Comparison of ENCODE assay signal across 8 cellular contexts in the genomic region with DNA sequence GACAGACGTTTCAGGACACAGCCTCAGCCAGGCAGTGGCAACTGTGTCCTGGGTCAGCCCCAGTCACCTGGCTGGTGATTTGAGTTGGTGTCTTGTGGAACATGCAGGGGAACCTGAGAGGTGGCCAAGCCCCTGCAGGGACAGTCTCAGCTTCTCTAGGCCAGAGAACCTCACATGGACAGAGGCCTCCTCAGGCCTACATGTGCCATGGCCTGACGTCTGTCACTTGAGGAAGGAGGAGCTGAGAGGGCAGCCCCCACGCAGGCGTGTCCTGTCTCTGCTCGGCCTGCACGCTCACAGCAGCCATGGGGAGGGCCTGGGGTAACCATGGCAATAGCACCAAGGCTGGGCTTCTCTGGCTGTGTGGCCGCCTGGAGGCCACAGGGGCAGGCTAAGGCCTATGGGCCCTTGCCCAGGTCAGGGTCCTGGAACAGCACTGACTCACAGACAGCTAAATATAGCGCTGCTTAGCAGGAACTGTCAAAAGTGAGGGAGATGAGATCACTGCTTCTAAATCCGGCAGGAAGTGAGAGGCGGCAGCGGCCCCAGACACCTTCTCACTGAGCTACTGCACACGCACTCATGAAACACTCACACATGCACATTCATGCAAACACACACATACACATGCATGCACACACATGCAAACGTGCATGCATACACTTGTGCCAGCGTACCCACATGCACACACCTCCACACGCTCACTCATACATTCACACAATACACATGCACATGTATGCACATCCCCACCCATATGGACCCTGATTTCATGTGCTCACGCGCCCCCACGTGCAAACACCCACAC. TPM values are rescaled to one million over a fixed set of nuclear protein-coding genes. Genes with fewer than 3 reads are reported as not detected.
A peak's percentile ranks its signal among the peaks of the same experiment; 100 is the strongest.
DNase-seq lines count a peak whose midpoint lies in the region; ATAC-seq and TF ChIP-seq lines count a peak whose summit lies in the region.

No MANE protein-coding gene starts in this region.

- peak; percentile 93 for ATAC-seq in activated CD8-positive, alpha-beta memory T cell treated with anti-CD3 and anti-CD28 coated beads, Interleukin-2, amount 10 ng/mL, durations not matched to agents 7 days and 5 days
- ATAC-seq in naive thymus-derived CD8-positive, alpha-beta T cell, result peak; percentile 90 to 92
- ATAC-seq in stimulated activated naive B cell treated with anti-CD40 and anti-IgM and Interleukin-4, amounts not matched to agents 10 μg/mL and 1 μg/mL and 100 μg/mL, for 72 hours (replicated peaks), result peak; percentile 91 to 92

- peaks cover 1% of the 10 kb centered on the region for H3K36me3 Mint-ChIP-seq in activated CD8-positive, alpha-beta memory T cell treated with anti-CD3 and anti-CD28 coated beads, Interleukin-2, amount 10 ng/mL, durations not matched to agents 7 days and 5 days
- no peaks in the 10 kb centered on the region for H3K36me3 Mint-ChIP-seq in endothelial cell (ENCODE audit: low read depth, unreplicated experiment)
- no peaks in the 10 kb centered on the region for H3K36me3 Mint-ChIP-seq in naive thymus-derived CD8-positive, alpha-beta T cell
- H3K36me3 Mint-ChIP-seq in stimulated activated naive B cell treated with anti-CD40 and anti-IgM and Interleukin-4, amounts not matched to agents 10 μg/mL and 1 μg/mL and 100 μg/mL, for 72 hours, result no peaks in the 10 kb centered on the region

- POLR2A ChIA-PET in HEK293 (lab: Yijun Ruan, JAX), result no interaction called here
- POLR2A ChIA-PET in naive thymus-derived CD8-positive, alpha-beta T cell (lab: Charles Lee), result interaction anchor here (0.7 to 2.4 kb wide), 7 partner anchors 57 to 627 kb away, joined by 3 to 16 read pairs (median 3); a partner anchor contains a TSS

- H3K27me3 Mint-ChIP-seq in activated CD8-positive, alpha-beta memory T cell treated with anti-CD3 and anti-CD28 coated beads, Interleukin-2, amount 10 ng/mL, durations not matched to agents 7 days and 5 days, result no peaks in the 10 kb centered on the region
- peaks cover 10% of the 10 kb centered on the region for H3K27me3 Mint-ChIP-seq in endothelial cell (ENCODE audit: unreplicated experiment)
- H3K27me3 Mint-ChIP-seq in naive thymus-derived CD8-positive, alpha-beta T cell, result no peaks in the 10 kb centered on the region
- no peaks in the 10 kb centered on the region for H3K27me3 Mint-ChIP-seq in stimulated activated naive B cell treated with anti-CD40 and anti-IgM and Interleukin-4, amounts not matched to agents 10 μg/mL and 1 μg/mL and 100 μg/mL, for 72 hours

- CTCF ChIA-PET in HEK293 (lab: Yijun Ruan, JAX), result interaction anchor here (0.6 to 1.6 kb wide), 4 partner anchors 11 to 31 kb away, joined by 3 to 4 read pairs (median 4); no protein-coding TSS in a partner anchor
- CTCF ChIA-PET in activated CD8-positive, alpha-beta memory T cell treated with anti-CD3 and anti-CD28 coated beads, Interleukin-2, amount 10 ng/mL, durations not matched to agents 7 days and 5 days (lab: Charles Lee), result interaction anchor here (0.9 to 3.2 kb wide), 7 partner anchors 10 to 307 kb away, joined by 3 to 14 read pairs (median 5); a partner anchor contains a TSS

- no peak overlapping the region for H3K27ac ChIP-seq in HEK293 (ENCODE audit: extremely low read depth, low read depth, low read length)

- H3K36me3 ChIP-seq in HEK293 (ENCODE audit: control insufficient read depth in 2 of 2, insufficient read depth in 1 of 2, low read length in 2 of 2), result no peaks in the 10 kb centered on the region

- peak overlapping the region; percentile 1 for H3K4me3 Mint-ChIP-seq in activated CD8-positive, alpha-beta memory T cell treated with anti-CD3 and anti-CD28 coated beads, Interleukin-2, amount 10 ng/mL, durations not matched to agents 7 days and 5 days
- no peak overlapping the region for H3K4me3 Mint-ChIP-seq in endothelial cell (ENCODE audit: unreplicated experiment)
- H3K4me3 Mint-ChIP-seq in naive thymus-derived CD8-positive, alpha-beta T cell, result peak overlapping the region; percentile 49 to 85 (median 72)
- H3K4me3 Mint-ChIP-seq in stimulated activated naive B cell treated with anti-CD40 and anti-IgM and Interleukin-4, amounts not matched to agents 10 μg/mL and 1 μg/mL and 100 μg/mL, for 72 hours, result peak overlapping the region; percentile 23 to 50

- no peak overlapping the region for H3K4me3 ChIP-seq in HEK293 (ENCODE audit: low read depth, low read length)

- peaks cover 28% of the 10 kb centered on the region for H3K4me1 Mint-ChIP-seq in activated CD8-positive, alpha-beta memory T cell treated with anti-CD3 and anti-CD28 coated beads, Interleukin-2, amount 10 ng/mL, durations not matched to agents 7 days and 5 days
- H3K4me1 Mint-ChIP-seq in endothelial cell (ENCODE audit: unreplicated experiment), result peaks cover 4% of the 10 kb centered on the region
- H3K4me1 Mint-ChIP-seq in naive thymus-derived CD8-positive, alpha-beta T cell, result peaks cover 21 to 38% (median 31%) of the 10 kb centered on the region in 4 donors
- H3K4me1 Mint-ChIP-seq in stimulated activated naive B cell treated with anti-CD40 and anti-IgM and Interleukin-4, amounts not matched to agents 10 μg/mL and 1 μg/mL and 100 μg/mL, for 72 hours, result peaks cover 48 to 72% of the 10 kb centered on the region in 2 donors

- H3K27ac Mint-ChIP-seq in activated CD8-positive, alpha-beta memory T cell treated with anti-CD3 and anti-CD28 coated beads, Interleukin-2, amount 10 ng/mL, durations not matched to agents 7 days and 5 days, result peak overlapping the region; percentile 91
- H3K27ac Mint-ChIP-seq in endothelial cell (ENCODE audit: unreplicated experiment), result no peak overlapping the region
- H3K27ac Mint-ChIP-seq in naive thymus-derived CD8-positive, alpha-beta T cell, result peak overlapping the region; percentile 77 to 97 (median 96)
- H3K27ac Mint-ChIP-seq in stimulated activated naive B cell treated with anti-CD40 and anti-IgM and Interleukin-4, amounts not matched to agents 10 μg/mL and 1 μg/mL and 100 μg/mL, for 72 hours, result peak overlapping the region; percentile 94

- peak; percentile 16 for TF ChIP-seq CTCF in GM10266 (IDR thresholded peaks at IDR 0.05; ENCODE audit: control insufficient read depth, insufficient read depth, low read depth, missing control alignments)
- no peak for TF ChIP-seq CTCF in HEK293 (tag by site-specific recombination; IDR thresholded peaks at IDR 0.05)
- no peak for TF ChIP-seq CTCF in endothelial cell (IDR thresholded peaks at IDR 0.05; ENCODE audit: unreplicated experiment)

- DNase-seq in GM10266 (ENCODE audit: extremely low spot score), result peak; percentile 89
- peak; percentile 45 for DNase-seq in NCI-H2227 (lab: John Stamatoyannopoulos, UW; ENCODE audit: unreplicated experiment)
- peak; percentile 89 for DNase-seq in activated CD8-positive, alpha-beta memory T cell treated with anti-CD3 and anti-CD28 coated beads, Interleukin-2, amount 10 ng/mL, durations not matched to agents 7 days and 5 days
- DNase-seq in endothelial cell (ENCODE audit: low spot score), result peak; percentile 24
- peak; percentile 12 to 75 (median 60) for DNase-seq in naive thymus-derived CD8-positive, alpha-beta T cell
- DNase-seq in stimulated activated naive B cell treated with anti-CD40 and anti-IgM and Interleukin-4, amounts not matched to agents 10 μg/mL and 1 μg/mL and 100 μg/mL, for 72 hours, result peak; percentile 88
- DNase-seq in NCI-H524 treated with DMSO at 0.1 percent for 48 hours (lab: John Stamatoyannopoulos, UW), result no peak

- no peaks in the 10 kb centered on the region for H3K9me3 ChIP-seq in HEK293 (ENCODE audit: control insufficient read depth, insufficient read depth, low read depth, low read length)

- H3K9me3 Mint-ChIP-seq in activated CD8-positive, alpha-beta memory T cell treated with anti-CD3 and anti-CD28 coated beads, Interleukin-2, amount 10 ng/mL, durations not matched to agents 7 days and 5 days (ENCODE audit: low read depth), result no peaks in the 10 kb centered on the region
- H3K9me3 Mint-ChIP-seq in endothelial cell (ENCODE audit: unreplicated experiment), result no peaks in the 10 kb centered on the region
- peaks cover 0 to 7% (median 0%) of the 10 kb centered on the region in 9 donors for H3K9me3 Mint-ChIP-seq in naive thymus-derived CD8-positive, alpha-beta T cell
- peaks cover 2 to 6% of the 10 kb centered on the region in 2 donors for H3K9me3 Mint-ChIP-seq in stimulated activated naive B cell treated with anti-CD40 and anti-IgM and Interleukin-4, amounts not matched to agents 10 μg/mL and 1 μg/mL and 100 μg/mL, for 72 hours

- no peaks in the 10 kb centered on the region for H3K4me1 ChIP-seq in HEK293 (ENCODE audit: control insufficient read depth, insufficient read depth, low read length)

TF ChIP-seq in HEK293, 187 proteins besides CTCF, POLR2A, EP300 and RAD21 (continues in another document):
- TF ChIP-seq ZNF426 (tag by site-specific recombination; IDR thresholded peaks at IDR 0.05) (no peak), SCRT2 (tag by site-specific recombination; IDR thresholded peaks at IDR 0.05) (no peak), KLF16 (tag by site-specific recombination; IDR thresholded peaks at IDR 0.05) (no peak), ZNF433 (tag by site-specific recombination; IDR thresholded peaks at IDR 0.05; ENCODE audit: low read depth) (no peak), ZNF707 (tag by site-specific recombination; IDR thresholded peaks at IDR 0.05) (no peak), ZNF830 (tag by site-specific recombination; IDR thresholded peaks at IDR 0.05; ENCODE audit: low read depth) (no peak)
- TF ChIP-seq, protein P1, sequence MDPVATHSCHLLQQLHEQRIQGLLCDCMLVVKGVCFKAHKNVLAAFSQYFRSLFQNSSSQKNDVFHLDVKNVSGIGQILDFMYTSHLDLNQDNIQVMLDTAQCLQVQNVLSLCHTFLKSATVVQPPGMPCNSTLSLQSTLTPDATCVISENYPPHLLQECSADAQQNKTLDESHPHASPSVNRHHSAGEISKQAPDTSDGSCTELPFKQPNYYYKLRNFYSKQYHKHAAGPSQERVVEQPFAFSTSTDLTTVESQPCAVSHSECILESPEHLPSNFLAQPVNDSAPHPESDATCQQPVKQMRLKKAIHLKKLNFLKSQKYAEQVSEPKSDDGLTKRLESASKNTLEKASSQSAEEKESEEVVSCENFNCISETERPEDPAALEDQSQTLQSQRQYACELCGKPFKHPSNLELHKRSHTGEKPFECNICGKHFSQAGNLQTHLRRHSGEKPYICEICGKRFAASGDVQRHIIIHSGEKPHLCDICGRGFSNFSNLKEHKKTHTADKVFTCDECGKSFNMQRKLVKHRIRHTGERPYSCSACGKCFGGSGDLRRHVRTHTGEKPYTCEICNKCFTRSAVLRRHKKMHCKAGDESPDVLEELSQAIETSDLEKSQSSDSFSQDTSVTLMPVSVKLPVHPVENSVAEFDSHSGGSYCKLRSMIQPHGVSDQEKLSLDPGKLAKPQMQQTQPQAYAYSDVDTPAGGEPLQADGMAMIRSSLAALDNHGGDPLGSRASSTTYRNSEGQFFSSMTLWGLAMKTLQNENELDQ (tag by site-specific recombination; IDR thresholded peaks at IDR 0.05; ENCODE audit: low read depth), result no peak

RNA-seq across cellular contexts. Expression of a gene that starts 57.0 kb away (rescaled TPM):
- 10 to 100 TPM; 57.9 to 68.3 TPM for total RNA-seq in activated CD8-positive, alpha-beta memory T cell treated with anti-CD3 and anti-CD28 coated beads, Interleukin-2, amount 10 ng/mL, durations not matched to agents 7 days and 5 days
- 98.4 TPM for total RNA-seq in endothelial cell (ENCODE audit: unreplicated experiment)
- total RNA-seq in naive thymus-derived CD8-positive, alpha-beta T cell, result 10 to 100 TPM; 64.8 to 66.7 TPM
- polyA plus RNA-seq in naive thymus-derived CD8-positive, alpha-beta T cell, result 10 to 100 TPM; 31.6 to 37.0 (median 34.2) TPM
